ENCODE assay signal across 12 cellular contexts in the genomic region with DNA sequence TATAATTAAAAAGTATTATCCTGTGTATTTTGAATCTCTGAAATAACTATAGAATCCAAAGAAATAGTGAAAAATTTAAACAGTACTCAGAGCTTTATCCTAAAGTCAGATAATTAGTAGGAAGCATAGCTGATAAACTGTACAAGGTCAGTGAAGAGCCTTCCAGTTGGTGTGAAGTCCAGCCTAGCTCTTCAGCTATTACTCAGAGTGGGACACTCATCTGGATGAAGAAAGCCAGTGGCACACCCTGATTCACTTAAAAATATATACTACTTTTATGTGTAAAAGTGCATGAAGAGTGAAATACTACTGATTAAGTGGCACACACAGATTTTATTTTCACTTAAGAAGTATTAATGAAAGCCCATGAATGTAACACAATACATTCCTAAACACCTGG. TPM values are rescaled to one million over a fixed set of nuclear protein-coding genes. Genes with fewer than 3 reads are reported as not detected.
DNase-seq lines count a peak whose midpoint lies in the region; ATAC-seq and TF ChIP-seq lines count a peak whose summit lies in the region.
"Had no signal": no experiment of that assay in that cellular context is flagged by ENCODE, and none has a peak within 500 bp of the region (broad histone marks: within the 10 kb centered on the region; RNA-seq: fewer than 3 reads in every experiment).

No MANE protein-coding gene starts in this region.

- H3K4me1 ChIP-seq in Peyer's patch (peaks cover 0 to 55% (median 5%) of the 10 kb centered on the region in 4 donors), esophagus (ENCODE audit: control insufficient read depth in 2 of 2, insufficient read depth in 2 of 2, low read length in 1 of 2) (peaks cover 0 to 4% of the 10 kb centered on the region in 2 donors)

- TF ChIP-seq POLR2A in Peyer's patch (IDR thresholded peaks at IDR 0.05): no peak

- no peak for TF ChIP-seq CTCF in CD4-positive, alpha-beta T cell (IDR thresholded peaks at IDR 0.05)
- TF ChIP-seq CTCF in Peyer's patch (IDR thresholded peaks at IDR 0.05) (no peak), progenitor cell of endocrine pancreas (IDR thresholded peaks at IDR 0.05; ENCODE audit: unreplicated experiment) (no peak)

- ATAC-seq in CD4-positive, alpha-beta T cell (ENCODE audit: poor library complexity): no peak

- H3K36me3 Mint-ChIP-seq in CD4-positive, alpha-beta T cell (ENCODE audit: low read depth): peaks cover 5% of the 10 kb centered on the region
- H3K36me3 Mint-ChIP-seq in progenitor cell of endocrine pancreas (ENCODE audit: insufficient read depth): peaks cover 10% of the 10 kb centered on the region

- DNase-seq in CD4-positive, alpha-beta T cell: no peak
- DNase-seq in Peyer's patch (no peak), progenitor cell of endocrine pancreas (ENCODE audit: low spot score, unreplicated experiment) (no peak), SKM-1 treated with dmso at 0.1 percent for 144 hours (lab: John Stamatoyannopoulos, UW; ENCODE audit: unreplicated experiment) (no peak), NCI-H146 (lab: John Stamatoyannopoulos, UW) (no peak), NCI-H1436 (lab: John Stamatoyannopoulos, UW) (no peak)
- DNase-seq in effector CD4-positive, alpha-beta T cell: no peak
- DNase-seq: foreskin melanocyte, MG63 had no signal

- peak overlapping the region; percentile 95 for H3K4me3 Mint-ChIP-seq in CD4-positive, alpha-beta T cell
- H3K4me3 Mint-ChIP-seq in progenitor cell of endocrine pancreas (ENCODE audit: low read depth): peak overlapping the region; percentile 24
- H3K4me3 Mint-ChIP-seq: activated naive CD4-positive, alpha-beta T cell treated with anti-CD3 and anti-CD28 coated beads, Interleukin-2, amount 50 U/mL, for 24 hours had no signal

- H3K27me3 ChIP-seq in CD4-positive, alpha-beta T cell (ENCODE audit: control insufficient read depth, insufficient read depth, low read length): no peaks in the 10 kb centered on the region
- H3K27me3 ChIP-seq in Peyer's patch (no peaks in the 10 kb centered on the region), esophagus (ENCODE audit: control insufficient read depth in 1 of 2, insufficient read depth in 2 of 2, low read length in 2 of 2) (no peaks in the 10 kb centered on the region)
- H3K27me3 ChIP-seq: MG63 had no signal

- H3K27ac ChIP-seq in CD4-positive, alpha-beta T cell (ENCODE audit: low read depth, low read length): no peak overlapping the region
- H3K27ac ChIP-seq in Peyer's patch (peak overlapping the region in 2 of 4 donors; percentile 98 to 99), esophagus (ENCODE audit: low read depth in 2 of 2, low read length in 1 of 2) (peak overlapping the region; percentile 7 to 82)
- H3K27ac ChIP-seq: C4-2B had no signal

- H3K4me3 ChIP-seq in Peyer's patch (peak overlapping the region; percentile 68 to 93 (median 84)), esophagus (ENCODE audit: low read depth in 1 of 2, low read length in 2 of 2) (peak overlapping the region in 1 of 2 donors; percentile 89)

- peaks cover 65% of the 10 kb centered on the region for H3K4me1 Mint-ChIP-seq in CD4-positive, alpha-beta T cell (ENCODE audit: low read depth)
- H3K4me1 Mint-ChIP-seq in progenitor cell of endocrine pancreas (ENCODE audit: low read depth): peaks cover 21% of the 10 kb centered on the region

- POLR2A ChIA-PET in CD4-positive, alpha-beta T cell (lab: Charles Lee): no interaction called here

- intact Hi-C loops in CD4-positive, alpha-beta T cell (cut with DNase I, micrococcal nuclease): loop anchor here in 1 of 2 experiments (5.0 to 10.0 kb wide), 2 partner anchors 394 to 1559 kb away; a partner anchor contains a TSS

- H3K36me3 ChIP-seq in Peyer's patch (no peaks in the 10 kb centered on the region), esophagus (ENCODE audit: control insufficient read depth in 2 of 2, insufficient read depth in 2 of 2, low read length in 1 of 2) (no peaks in the 10 kb centered on the region)

- no peaks in the 10 kb centered on the region for H3K27me3 Mint-ChIP-seq in CD4-positive, alpha-beta T cell
- no peaks in the 10 kb centered on the region for H3K27me3 Mint-ChIP-seq in progenitor cell of endocrine pancreas
- H3K27me3 Mint-ChIP-seq: activated naive CD4-positive, alpha-beta T cell treated with anti-CD3 and anti-CD28 coated beads, Interleukin-2, amount 50 U/mL, for 24 hours had no signal

- H3K27ac Mint-ChIP-seq in CD4-positive, alpha-beta T cell: peak overlapping the region; percentile 93
- no peak overlapping the region for H3K27ac Mint-ChIP-seq in progenitor cell of endocrine pancreas
- H3K27ac Mint-ChIP-seq: activated naive CD4-positive, alpha-beta T cell treated with anti-CD3 and anti-CD28 coated beads, Interleukin-2, amount 50 U/mL, for 24 hours had no signal

- CTCF ChIA-PET in CD4-positive, alpha-beta T cell (lab: Charles Lee): no interaction called here

- H3K9me3 ChIP-seq in CD4-positive, alpha-beta T cell (ENCODE audit: control insufficient read depth, low read length): no peaks in the 10 kb centered on the region
- H3K9me3 ChIP-seq in Peyer's patch (no peaks in the 10 kb centered on the region), esophagus (ENCODE audit: control insufficient read depth in 2 of 2, insufficient read depth in 1 of 2, low read depth in 1 of 2, low read length in 1 of 2) (no peaks in the 10 kb centered on the region)
- H3K9me3 ChIP-seq: MG63 had no signal

- no peaks in the 10 kb centered on the region for H3K9me3 Mint-ChIP-seq in CD4-positive, alpha-beta T cell
- H3K9me3 Mint-ChIP-seq in progenitor cell of endocrine pancreas (ENCODE audit: low read depth): no peaks in the 10 kb centered on the region
- H3K9me3 Mint-ChIP-seq: activated naive CD4-positive, alpha-beta T cell treated with anti-CD3 and anti-CD28 coated beads, Interleukin-2, amount 50 U/mL, for 24 hours had no signal

RNA-seq across cellular contexts. Expression of a gene that starts 3.1 kb away (rescaled TPM):
- total RNA-seq in CD4-positive, alpha-beta T cell: 10 to 100 TPM; 81.7 to 84.3 TPM
- total RNA-seq in Peyer's patch (100 to 1,000 TPM in 1 of 4 donors, 10 to 100 TPM in 3; 44.6 to 136 (median 75.6) TPM), progenitor cell of endocrine pancreas (29.4 and 31.0 TPM in 2 replicates)
- 10 to 100 TPM; 27.9 to 40.6 TPM for polyA plus RNA-seq in esophagus

RNA-seq across cellular contexts. Expression of a gene that starts 42.7 kb away (rescaled TPM):
- not detected for total RNA-seq in CD4-positive, alpha-beta T cell
- total RNA-seq in Peyer's patch (not detected), progenitor cell of endocrine pancreas (not detected in 2 replicates)
- under 1 TPM; 0.04 to 0.09 TPM for polyA plus RNA-seq in esophagus
